Comparison of ENCODE assay signal across 8 cellular contexts in genomic region chr11:14520086-14520901, GRCh38. TPM values are rescaled to one million over a fixed set of nuclear protein-coding genes. Genes with fewer than 3 reads are reported as not detected.
DNase-seq lines count a peak whose midpoint lies in the region; ATAC-seq and TF ChIP-seq lines count a peak whose summit lies in the region.

Gene PSMA1 (minus strand): TSS chr11:14520386. CDS start chr11:14520299, 87 bp downstream.

- peaks cover 5 to 27% (median 6%) of the 10 kb centered on the region in 3 donors for H3K4me1 ChIP-seq in gastroesophageal sphincter

- TF ChIP-seq POLR2A in gastroesophageal sphincter (IDR thresholded peaks at IDR 0.05): peak in 1 of 2 donors; percentile 35

- H3K36me3 ChIP-seq in gastroesophageal sphincter: peaks cover 0 to 32% of the 10 kb centered on the region in 2 donors

- CTCF ChIA-PET in activated naive CD4-positive, alpha-beta T cell treated with anti-CD3 and anti-CD28 coated beads for 36 hours (lab: Charles Lee): interaction anchor here (0.8 to 5.9 kb wide), 6 partner anchors 11 to 493 kb away, joined by 3 to 36 read pairs (median 3); partner anchors contain the start of genes COPB1, CYP2R1 and PDE3B

- TF ChIP-seq CTCF in HFF-Myc (IDR thresholded peaks at IDR 0.05; ENCODE audit: low read depth, low read length, missing control alignments) (peak; percentile 2), gastroesophageal sphincter (IDR thresholded peaks at IDR 0.05) (peak in 3 of 4 experiments; percentile 56 to 86 (median 74))

- H3K27me3 Mint-ChIP-seq in activated naive CD4-positive, alpha-beta T cell treated with anti-CD3 and anti-CD28 coated beads for 36 hours (ENCODE audit: low read depth): no peaks in the 10 kb centered on the region

- intact Hi-C loops in activated naive CD4-positive, alpha-beta T cell treated with anti-CD3 and anti-CD28 coated beads for 36 hours (cut with micrococcal nuclease): loop anchor here (1.0 to 5.0 kb wide), 11 partner anchors 17 to 554 kb away; partner anchors contain the start of genes CALCA, COPB1, PDE3B and RRAS2

- TF ChIP-seq EP300 in gastroesophageal sphincter (IDR thresholded peaks at IDR 0.05): no peak

- H3K4me3 ChIP-seq in HFF-Myc (replicated peaks; ENCODE audit: low read depth, low read length) (peak within 1 kb of the TSS; percentile 87), gastroesophageal sphincter (peak within 1 kb of the TSS; percentile 62 to 80)

- H3K4me1 Mint-ChIP-seq in activated naive CD4-positive, alpha-beta T cell treated with anti-CD3 and anti-CD28 coated beads for 36 hours (ENCODE audit: low read depth): peaks cover 23% of the 10 kb centered on the region

- DNase-seq in GM04503 (ENCODE audit: low read depth) (peak; percentile 78), HFF-Myc (ENCODE audit: extremely low read depth, low read depth) (peak; percentile 81), NAMALWA (ENCODE audit: low spot score) (peak; percentile 97), SK-N-DZ (ENCODE audit: low spot score) (peak; percentile 97), non-pigmented ciliary epithelial cell (ENCODE audit: low read depth) (peak; percentile 77), superior temporal gyrus (ENCODE audit: extremely low spot score) (peak; percentile 94)
- DNase-seq in activated naive CD4-positive, alpha-beta T cell treated with anti-CD3 and anti-CD28 coated beads for 36 hours: peak; percentile 98

- WGBS in gastroesophageal sphincter (ENCODE audit: low coverage in 1 of 2), 2 donors: 0% methylated on average over 1 to 7 of the region's 55 CpGs

- no peaks in the 10 kb centered on the region for H3K9me3 Mint-ChIP-seq in activated naive CD4-positive, alpha-beta T cell treated with anti-CD3 and anti-CD28 coated beads for 36 hours

- H3K27me3 ChIP-seq in gastroesophageal sphincter: no peaks in the 10 kb centered on the region

- H3K27ac Mint-ChIP-seq in activated naive CD4-positive, alpha-beta T cell treated with anti-CD3 and anti-CD28 coated beads for 36 hours: peak within 1 kb of the TSS; percentile 97

- peak within 1 kb of the TSS; percentile 39 to 89 (median 84) for H3K27ac ChIP-seq in gastroesophageal sphincter

- H3K36me3 Mint-ChIP-seq in activated naive CD4-positive, alpha-beta T cell treated with anti-CD3 and anti-CD28 coated beads for 36 hours (ENCODE audit: low read depth): peaks cover 30% of the 10 kb centered on the region

- no peaks in the 10 kb centered on the region for H3K9me3 ChIP-seq in gastroesophageal sphincter

- peak; percentile 98 for ATAC-seq in gastroesophageal sphincter

- H3K4me3 Mint-ChIP-seq in activated naive CD4-positive, alpha-beta T cell treated with anti-CD3 and anti-CD28 coated beads for 36 hours: peak within 1 kb of the TSS; percentile 96

RNA-seq across cellular contexts. Expression of gene PSMA1, which starts in this region (rescaled TPM):
- 274 and 296 TPM in 2 replicates for polyA plus RNA-seq in SK-N-DZ (2014; cell fraction: cytosol; rRNA removed)
- polyA plus RNA-seq in SK-N-DZ (2014; cell fraction: nucleus; rRNA removed): 548 and 556 TPM in 2 replicates
- 100 to 1,000 TPM; 367 to 375 TPM for total RNA-seq in activated naive CD4-positive, alpha-beta T cell treated with anti-CD3 and anti-CD28 coated beads for 36 hours
- total RNA-seq in gastroesophageal sphincter: 100 to 1,000 TPM in 2 of 4 donors, 10 to 100 TPM in 2; 84.7 to 135 (median 106) TPM

Comparison
In these comparisons a context has a peak if more than half of its experiments do, and no peak if none do; other contexts are left out.
1. Peak in every context shown above with its lines: DNase-seq, ATAC-seq, H3K4me3 ChIP-seq and H3K27ac ChIP-seq.